Comparison of ENCODE assay signal across 1 cellular context in the genomic region with DNA sequence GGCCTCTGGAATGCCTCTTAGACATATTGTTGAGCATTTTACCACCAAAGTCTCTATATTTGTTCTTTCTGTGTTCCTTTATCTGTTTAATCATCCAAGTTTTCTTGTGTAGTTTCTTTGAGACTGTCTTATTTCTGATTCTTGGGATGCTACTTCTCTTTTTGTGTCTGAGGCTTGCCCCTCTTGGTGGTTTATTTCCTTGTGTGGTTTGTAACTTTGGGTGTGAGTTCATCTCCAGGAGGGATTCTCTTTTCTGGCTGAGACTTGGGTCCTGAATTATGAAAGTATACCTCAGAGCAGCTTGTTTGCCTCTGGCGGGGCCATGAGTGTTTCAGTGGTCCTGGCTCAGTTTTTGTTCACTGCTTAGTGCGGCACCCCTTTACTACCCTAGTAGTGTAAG.
TF ChIP-seq lines count a peak whose summit lies in the region.

No MANE protein-coding gene starts in this region.

TF ChIP-seq in K562, 482 proteins besides CTCF, POLR2A, EP300 and RAD21:
- TF ChIP-seq MAFG (tag; conservative IDR thresholded peaks at IDR 0.05) (no peak), ZNF41 (CRISPR knock-in tag; conservative IDR thresholded peaks at IDR 0.05) (peak; percentile 84), SMAD3 (CRISPR knock-in tag; conservative IDR thresholded peaks at IDR 0.05) (no peak)
- TF ChIP-seq, protein P1, sequence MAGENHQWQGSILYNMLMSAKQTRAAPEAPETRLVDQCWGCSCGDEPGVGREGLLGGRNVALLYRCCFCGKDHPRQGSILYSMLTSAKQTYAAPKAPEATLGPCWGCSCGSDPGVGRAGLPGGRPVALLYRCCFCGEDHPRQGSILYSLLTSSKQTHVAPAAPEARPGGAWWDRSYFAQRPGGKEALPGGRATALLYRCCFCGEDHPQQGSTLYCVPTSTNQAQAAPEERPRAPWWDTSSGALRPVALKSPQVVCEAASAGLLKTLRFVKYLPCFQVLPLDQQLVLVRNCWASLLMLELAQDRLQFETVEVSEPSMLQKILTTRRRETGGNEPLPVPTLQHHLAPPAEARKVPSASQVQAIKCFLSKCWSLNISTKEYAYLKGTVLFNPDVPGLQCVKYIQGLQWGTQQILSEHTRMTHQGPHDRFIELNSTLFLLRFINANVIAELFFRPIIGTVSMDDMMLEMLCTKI (IDR thresholded peaks at IDR 0.05; ENCODE audit: partially characterized antibody), result no peak
TF ChIP-seq in K562: peak in this region for 1.
